1 cellular context compared by ENCODE assay signal in genomic region chr6:116267879-116268588, GRCh38.
TF ChIP-seq lines count a peak whose summit lies in the region.

No MANE protein-coding gene starts in this region.

TF ChIP-seq in GM12878, 131 proteins besides CTCF, POLR2A, EP300 and RAD21:
- TF ChIP-seq MLLT1 (IDR thresholded peaks at IDR 0.05) (no peak), MYC (IDR thresholded peaks at IDR 0.05; ENCODE audit: insufficient read depth, insufficient read length, insufficient replicate concordance, low read length, severe bottlenecking) (no peak), SUPT20H (IDR thresholded peaks at IDR 0.05; ENCODE audit: borderline replicate concordance, control insufficient read depth, low read depth, low read length) (no peak), SMAD5 (IDR thresholded peaks at IDR 0.05; ENCODE audit: low read depth) (no peak), PKNOX1 (IDR thresholded peaks at IDR 0.05) (no peak), NFYA (IDR thresholded peaks at IDR 0.05; ENCODE audit: borderline replicate concordance, low read depth, low read length) (no peak), NBN (IDR thresholded peaks at IDR 0.05) (no peak), RAD51 (IDR thresholded peaks at IDR 0.05) (no peak), KLF5 (IDR thresholded peaks at IDR 0.05; ENCODE audit: partially characterized antibody) (no peak)
